ENCODE assay signal across 29 cellular contexts in genomic region chr16:71943887-71944286, GRCh38. TPM values are rescaled to one million over a fixed set of nuclear protein-coding genes. Genes with fewer than 3 reads are reported as not detected.
"Had no signal": no experiment of that assay in that cellular context is flagged by ENCODE, and none has a peak within 500 bp of the region (broad histone marks: within the 10 kb centered on the region; RNA-seq: fewer than 3 reads in every experiment).

No MANE protein-coding gene starts in this region.

- H3K27ac ChIP-seq: brain microvascular endothelial cell, colonic mucosa, SJSA1 had no signal

- H3K9me3 ChIP-seq: colonic mucosa, SJSA1, SK-N-SH had no signal

- H3K9ac ChIP-seq: SK-N-SH had no signal

- H3K4me1 ChIP-seq: colonic mucosa, SJSA1 had no signal

- H3K36me3 ChIP-seq: brain microvascular endothelial cell, colonic mucosa, SJSA1 had no signal

- DNase-seq: activated CD4-positive, alpha-beta T cell treated with anti-CD3 and anti-CD28 coated beads, Interleukin-2, amount 10 ng/mL, durations not matched to agents 24 days and 14 days; activated CD4-positive, alpha-beta T cell treated with anti-CD3 and anti-CD28 coated beads, Interleukin-2, amount 50 U/mL, for 4 hours; activated CD8-positive, alpha-beta T cell treated with anti-CD3 and anti-CD28 coated beads for 36 hours; activated effector memory CD4-positive, alpha-beta T cell treated with anti-CD3 and anti-CD28 coated beads, Interleukin-2, amount 50 U/mL, for 16 hours; activated naive CD4-positive, alpha-beta T cell; activated naive CD4-positive, alpha-beta T cell treated with anti-CD3 and anti-CD28 coated beads, Interleukin-2, amount 50 U/mL, for 16 hours; activated naive CD8-positive, alpha-beta T cell treated with anti-CD3 and anti-CD28 coated beads for 36 hours; activated T-cell treated with anti-CD3 and anti-CD28 coated beads, Interleukin-2, amount 50 U/mL, for 1 hour; activated T-cell treated with anti-CD3 and anti-CD28 coated beads, Interleukin-2, amount 50 U/mL, for 72 hours; amniotic stem cell; aorta; brain microvascular endothelial cell; colonic mucosa; NCI-H1048; NCI-H1105 treated with DMSO at 0.1 percent for 48 hours; NCI-H1436; NCI-H1694; NCI-H1930; NCI-H2081 treated with DMSO at 0.1 percent for 48 hours; NCI-H226; NCI-H446 treated with DMSO at 0.1 percent for 48 hours; NCI-H524 treated with DMSO at 0.1 percent for 48 hours; OCI-M1; SHP77 treated with DMSO at 0.1 percent for 48 hours; SK-N-SH had no signal

- H3K27me3 ChIP-seq: brain microvascular endothelial cell, colonic mucosa, SJSA1 had no signal

- ATAC-seq: activated CD8-positive, alpha-beta T cell treated with anti-CD3 and anti-CD28 coated beads for 36 hours; activated T-cell treated with anti-CD3 and anti-CD28 coated beads, Interleukin-2, amount 50 U/mL, for 72 hours; activated T-helper 17 cell treated with anti-CD3 and anti-CD28 coated beads, Interleukin-2, amount 50 U/mL, for 72 hours had no signal

- H3K4me3 ChIP-seq: colonic mucosa, SJSA1 had no signal

- H3K4me2 ChIP-seq: SK-N-SH had no signal

RNA-seq across cellular contexts. Expression of gene PKD1L3, which starts 56.3 kb away (rescaled TPM):
- total RNA-seq: activated CD4-positive, alpha-beta T cell treated with anti-CD3 and anti-CD28 coated beads, Interleukin-2, amount 10 ng/mL, durations not matched to agents 24 days and 14 days; chondrocyte; LHCN-M2; SJSA1 had no signal
